Comparison of ENCODE assay signal across 21 cellular contexts in genomic region chr11:86747801-86748200, GRCh38. TPM values are rescaled to one million over a fixed set of nuclear protein-coding genes. Genes with fewer than 3 reads are reported as not detected.
DNase-seq lines count a peak whose midpoint lies in the region; ATAC-seq and TF ChIP-seq lines count a peak whose summit lies in the region.
"Had no signal": no experiment of that assay in that cellular context is flagged by ENCODE, and none has a peak within 500 bp of the region (broad histone marks: within the 10 kb centered on the region; RNA-seq: fewer than 3 reads in every experiment).

No MANE protein-coding gene starts in this region.

- H2AK5ac ChIP-seq in mesenchymal stem cell (ENCODE audit: low read length, severe bottlenecking) = peak overlapping the region; percentile 86

- H3K4me3 ChIP-seq in GM23248 (no peak overlapping the region), adipocyte (ENCODE audit: low read length) (no peak overlapping the region), mesenchymal stem cell (ENCODE audit: insufficient read depth in 1 of 2, low read depth in 1 of 2, low read length in 2 of 2) (no peak overlapping the region), skeletal muscle satellite cell (ENCODE audit: low read length) (no peak overlapping the region), PC-9 (no peak overlapping the region)
- H3K4me3 ChIP-seq: BLaER1 treated with 17β-estradiol and CSF1 and Interleukin-3, amounts not matched to agents 10 nM and 100 nM; SK-N-MC had no signal

- no peak overlapping the region for H2BK120ac ChIP-seq in mesenchymal stem cell (ENCODE audit: low read depth, low read length)

- no peak for DNase-seq in GM23248
- no peak for DNase-seq in adipocyte (ENCODE audit: low read depth)
- DNase-seq in mesenchymal stem cell = no peak
- DNase-seq in NCI-H748 treated with DMSO at 0.1 percent for 48 hours (lab: John Stamatoyannopoulos, UW) = no peak
- no peak for DNase-seq in PC-9
- no peak for DNase-seq in superior temporal gyrus (ENCODE audit: extremely low spot score)
- DNase-seq: CD8-positive, alpha-beta memory T cell; DMS79 treated with DMSO at 0.1 percent for 48 hours; H7; NCI-H1092 treated with DMSO at 0.1 percent for 48 hours; NCI-H146; NCI-H2081; NCI-H2171 treated with DMSO at 0.1 percent for 48 hours; NCI-H446 treated with DMSO at 0.1 percent for 48 hours; NCI-H69; NK-92 treated with Interleukin-12 subunit alpha and Interleukin-12 subunit beta, amount 100 ng/mL, for 24 hours; Right ventricle myocardium superior had no signal

- no peaks in the 10 kb centered on the region for H3K79me2 ChIP-seq in GM23248 (ENCODE audit: insufficient read depth)
- no peaks in the 10 kb centered on the region for H3K79me2 ChIP-seq in PC-9 (ENCODE audit: low read depth)

- peak overlapping the region; percentile 62 for H4K8ac ChIP-seq in mesenchymal stem cell (ENCODE audit: low read length)

- H3F3A ChIP-seq in GM23248 (ENCODE audit: insufficient read depth) (peaks cover 62% of the 10 kb centered on the region), PC-9 (ENCODE audit: insufficient read depth, low read depth) (peaks cover 25% of the 10 kb centered on the region)

- H4K20me1 ChIP-seq in GM23248 (ENCODE audit: insufficient read depth) = no peaks in the 10 kb centered on the region
- H4K20me1 ChIP-seq in PC-9 (ENCODE audit: insufficient read depth) = no peaks in the 10 kb centered on the region
- H4K20me1 ChIP-seq: BLaER1 treated with 17β-estradiol and CSF1 and Interleukin-3, amounts not matched to agents 10 nM and 100 nM had no signal

- H2BK5ac ChIP-seq in mesenchymal stem cell (ENCODE audit: low read depth, low read length, poor library complexity, severe bottlenecking) = peak overlapping the region; percentile 88

- H3K36me3 ChIP-seq in GM23248 (ENCODE audit: low read depth) = no peaks in the 10 kb centered on the region
- H3K36me3 ChIP-seq in adipocyte (ENCODE audit: control insufficient read depth, insufficient read depth, low read length, severe bottlenecking) = no peaks in the 10 kb centered on the region
- H3K36me3 ChIP-seq in mesenchymal stem cell (ENCODE audit: control insufficient read depth in 1 of 2, insufficient read depth in 2 of 2, low read depth in 1 of 2, low read length in 2 of 2) = no peaks in the 10 kb centered on the region
- no peaks in the 10 kb centered on the region for H3K36me3 ChIP-seq in skeletal muscle satellite cell (ENCODE audit: insufficient read depth, low read length)
- H3K36me3 ChIP-seq in PC-9 (ENCODE audit: low read depth) = no peaks in the 10 kb centered on the region
- H3K36me3 ChIP-seq: BLaER1 treated with 17β-estradiol and CSF1 and Interleukin-3, amounts not matched to agents 10 nM and 100 nM had no signal

- intact Hi-C loops in PC-9 (cut with micrococcal nuclease; ENCODE audit: unreplicated experiment) = no loop called here

- ATAC-seq in HG02588 (IDR thresholded peaks at IDR 0.05; ENCODE audit: unreplicated experiment) = no peak

- H3K4ac ChIP-seq in mesenchymal stem cell (ENCODE audit: low read depth in 1 of 2, low read length in 2 of 2) = peak overlapping the region in 1 of 2 experiments; percentile 7

- 0 out of 2 replicates have a peak overlapping the region, but pooled peaks have one; percentile 17 for H2AFZ ChIP-seq in GM23248
- H2AFZ ChIP-seq in mesenchymal stem cell (ENCODE audit: low read depth, low read length) = no peak overlapping the region
- no peak overlapping the region for H2AFZ ChIP-seq in PC-9

- WGBS in GM23248 (ENCODE audit: low coverage in 1 of 2, low lambda C conversion rate in 2 of 2, missing lambda C conversion rate in 2 of 2), 2 experiments = 99 to 100% methylated on average over 3 of the region's 3 CpGs
- 96% methylated on average over 3 of the region's 3 CpGs for WGBS in mesenchymal stem cell

- peak overlapping the region in 1 of 2 experiments; percentile 56 for H2BK12ac ChIP-seq in mesenchymal stem cell (ENCODE audit: low read length in 2 of 2)

- in situ Hi-C loops in GM23248 (cut with MboI) = no loop called here

- H2BK15ac ChIP-seq in mesenchymal stem cell (ENCODE audit: low read depth, poor library complexity, severe bottlenecking) = no peak overlapping the region

- H3K27ac ChIP-seq in GM23248 (peak overlapping the region; percentile 91), mesenchymal stem cell (ENCODE audit: low read length, poor library complexity, severe bottlenecking) (peak overlapping the region; percentile 80), PC-9 (no peak overlapping the region)
- H3K27ac ChIP-seq: BLaER1 treated with 17β-estradiol and CSF1 and Interleukin-3, amounts not matched to agents 10 nM and 100 nM; SK-N-MC had no signal

- no peak overlapping the region for H4K91ac ChIP-seq in mesenchymal stem cell (ENCODE audit: low read length)

- no peaks in the 10 kb centered on the region for H3K79me1 ChIP-seq in mesenchymal stem cell (replicated peaks; ENCODE audit: low read length, poor library complexity, severe bottlenecking)

- no peak for TF ChIP-seq CTCF in PC-9 (conservative IDR thresholded peaks at IDR 0.05)

- no TSS peak for BruUV-seq in PC-9 (replicated peaks; lab: Mats Ljungman, UMichigan)

- H3K9ac ChIP-seq in GM23248 = peak overlapping the region; percentile 66
- peak overlapping the region; percentile 27 for H3K9ac ChIP-seq in adipocyte (ENCODE audit: low read length)
- H3K9ac ChIP-seq in mesenchymal stem cell (ENCODE audit: low read length) = no peak overlapping the region
- H3K9ac ChIP-seq in skeletal muscle satellite cell (ENCODE audit: low read depth, low read length) = peak overlapping the region; percentile 27
- H3K9ac ChIP-seq: BLaER1 treated with 17β-estradiol and CSF1 and Interleukin-3, amounts not matched to agents 10 nM and 100 nM had no signal

- peak overlapping the region; percentile 52 for H3K4me2 ChIP-seq in GM23248 (ENCODE audit: unreplicated experiment)
- no peak overlapping the region for H3K4me2 ChIP-seq in mesenchymal stem cell (ENCODE audit: low read length, poor library complexity, severe bottlenecking)
- H3K4me2 ChIP-seq in skeletal muscle satellite cell (ENCODE audit: low read length) = no peak overlapping the region
- no peak overlapping the region for H3K4me2 ChIP-seq in PC-9
- H3K4me2 ChIP-seq: BLaER1 treated with 17β-estradiol and CSF1 and Interleukin-3, amounts not matched to agents 10 nM and 100 nM had no signal

- H3K27me3 ChIP-seq in GM23248 (replicated peaks; ENCODE audit: insufficient read depth) = no peaks in the 10 kb centered on the region
- H3K27me3 ChIP-seq in adipocyte (replicated peaks; ENCODE audit: control insufficient read depth, insufficient read depth, low read length) = no peaks in the 10 kb centered on the region
- no peaks in the 10 kb centered on the region for H3K27me3 ChIP-seq in mesenchymal stem cell (ENCODE audit: control insufficient read depth in 1 of 2, insufficient read depth in 1 of 2, low read length in 2 of 2)
- H3K27me3 ChIP-seq in skeletal muscle satellite cell (ENCODE audit: control insufficient read depth, insufficient read depth, low read length) = no peaks in the 10 kb centered on the region
- H3K27me3 ChIP-seq in PC-9 (ENCODE audit: insufficient read depth, low read depth) = no peaks in the 10 kb centered on the region
- H3K27me3 ChIP-seq: BLaER1 treated with 17β-estradiol and CSF1 and Interleukin-3, amounts not matched to agents 10 nM and 100 nM had no signal

- H3K9me3 ChIP-seq in GM23248 (ENCODE audit: low read depth) = no peaks in the 10 kb centered on the region
- H3K9me3 ChIP-seq in adipocyte (ENCODE audit: control insufficient read depth, low read length) = peaks cover 2% of the 10 kb centered on the region
- H3K9me3 ChIP-seq in mesenchymal stem cell (ENCODE audit: control insufficient read depth, low read length) = no peaks in the 10 kb centered on the region
- H3K9me3 ChIP-seq in skeletal muscle satellite cell (replicated peaks; ENCODE audit: low read length) = no peaks in the 10 kb centered on the region
- H3K9me3 ChIP-seq in PC-9 (ENCODE audit: insufficient read depth, low read depth) = no peaks in the 10 kb centered on the region
- H3K9me3 ChIP-seq: BLaER1 treated with 17β-estradiol and CSF1 and Interleukin-3, amounts not matched to agents 10 nM and 100 nM had no signal

- peaks cover 68% of the 10 kb centered on the region for H3K4me1 ChIP-seq in GM23248 (ENCODE audit: insufficient read depth)
- H3K4me1 ChIP-seq in adipocyte (ENCODE audit: control insufficient read depth, insufficient read depth, low read length) = peaks cover 57% of the 10 kb centered on the region
- peaks cover 16% of the 10 kb centered on the region for H3K4me1 ChIP-seq in mesenchymal stem cell (ENCODE audit: control insufficient read depth, insufficient read depth, low read depth, low read length)
- peaks cover 46% of the 10 kb centered on the region for H3K4me1 ChIP-seq in skeletal muscle satellite cell (ENCODE audit: control insufficient read depth, insufficient read depth, low read length)
- peaks cover 29% of the 10 kb centered on the region for H3K4me1 ChIP-seq in PC-9 (replicated peaks; ENCODE audit: insufficient read depth)

- H3K23ac ChIP-seq in mesenchymal stem cell (ENCODE audit: low read length in 2 of 2) = no peak overlapping the region

- peak overlapping the region in 1 of 2 experiments; percentile 63 for H3K18ac ChIP-seq in mesenchymal stem cell (ENCODE audit: low read depth in 1 of 2, low read length in 2 of 2)

- H3K9me2 ChIP-seq in GM23248 (ENCODE audit: insufficient read depth) (no peaks in the 10 kb centered on the region), PC-9 (ENCODE audit: insufficient read depth) (no peaks in the 10 kb centered on the region)

- no peak overlapping the region for H3K14ac ChIP-seq in mesenchymal stem cell (ENCODE audit: low read length in 2 of 2)

- CTCF ChIA-PET in PC-9 (lab: Charles Lee) = no interaction called here

- POLR2A ChIA-PET in PC-9 (lab: Charles Lee; ENCODE audit: unreplicated experiment) = no interaction called here

RNA-seq across cellular contexts. Expression of gene PRSS23, which starts 52.5 kb away (rescaled TPM):
- total RNA-seq in GM23248 (2014; rRNA removed; shearing (Covaris generic)) = 213 and 217 TPM in 2 replicates
- 376 and 392 TPM in 2 replicates for polyA plus RNA-seq in GM23248 (2016; fragmentation: Nextera tagmentation; extraction: Ambion mirVana)
- 324 TPM for polyA plus RNA-seq in mesenchymal stem cell (2013, experiment 1 of 2)
- polyA plus RNA-seq in mesenchymal stem cell (2013, experiment 2 of 2) = 337 TPM
- 85.2 and 87.4 TPM in 2 replicates for total RNA-seq in skeletal muscle satellite cell (2012; rRNA removed)
- total RNA-seq in PC-9 (2021) = 221 and 235 TPM in 2 replicates
